1 cellular context compared by ENCODE assay signal in genomic region chr7:38839846-38840245, GRCh38.
TF ChIP-seq lines count a peak whose summit lies in the region.

No MANE protein-coding gene starts in this region.

TF ChIP-seq in IMR-90, 13 proteins besides CTCF, POLR2A, EP300 and RAD21:
- TF ChIP-seq, protein P1, sequence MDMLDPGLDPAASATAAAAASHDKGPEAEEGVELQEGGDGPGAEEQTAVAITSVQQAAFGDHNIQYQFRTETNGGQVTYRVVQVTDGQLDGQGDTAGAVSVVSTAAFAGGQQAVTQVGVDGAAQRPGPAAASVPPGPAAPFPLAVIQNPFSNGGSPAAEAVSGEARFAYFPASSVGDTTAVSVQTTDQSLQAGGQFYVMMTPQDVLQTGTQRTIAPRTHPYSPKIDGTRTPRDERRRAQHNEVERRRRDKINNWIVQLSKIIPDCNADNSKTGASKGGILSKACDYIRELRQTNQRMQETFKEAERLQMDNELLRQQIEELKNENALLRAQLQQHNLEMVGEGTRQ (IDR thresholded peaks at IDR 0.05; ENCODE audit: low read depth, low read length) = no peak
- TF ChIP-seq CHD1 (IDR thresholded peaks at IDR 0.05; ENCODE audit: low read depth, low read length) (no peak), ELK1 (IDR thresholded peaks at IDR 0.05; ENCODE audit: borderline replicate concordance, low read depth, low read length) (no peak), CEBPB (IDR thresholded peaks at IDR 0.05; ENCODE audit: low read depth, low read length) (no peak)
TF ChIP-seq in IMR-90: peak in this region for 0.
